Comparison of ENCODE assay signal across 21 cellular contexts in genomic region chr2:115574667-115575066, GRCh38.
"Had no signal": no experiment of that assay in that cellular context is flagged by ENCODE, and none has a peak within 500 bp of the region (broad histone marks: within the 10 kb centered on the region; RNA-seq: fewer than 3 reads in every experiment).

No MANE protein-coding gene starts in this region.

- H3K27me3 Mint-ChIP-seq: activated B cell treated with CpG ODN at 0.5 μM for 24 hours; activated CD4-positive, alpha-beta memory T cell treated with anti-CD3 and anti-CD28 coated beads for 36 hours; activated CD4-positive, alpha-beta T cell treated with anti-CD3 and anti-CD28 coated beads, Interleukin-2, amount 10 ng/mL, durations not matched to agents 7 days and 5 days; activated naive CD8-positive, alpha-beta T cell treated with anti-CD3 and anti-CD28 coated beads, Interleukin-2, amount 50 U/mL, for 24 hours; T-cell had no signal

- H3K36me3 Mint-ChIP-seq: activated CD4-positive, alpha-beta memory T cell treated with anti-CD3 and anti-CD28 coated beads for 36 hours; T-cell had no signal

- H3K27ac Mint-ChIP-seq: activated B cell treated with CpG ODN at 0.5 μM for 24 hours; activated CD4-positive, alpha-beta memory T cell treated with anti-CD3 and anti-CD28 coated beads for 36 hours; activated CD4-positive, alpha-beta T cell treated with anti-CD3 and anti-CD28 coated beads, Interleukin-2, amount 10 ng/mL, durations not matched to agents 7 days and 5 days; activated naive CD4-positive, alpha-beta T cell treated with anti-CD3 and anti-CD28 coated beads, Interleukin-2, amount 50 U/mL, for 72 hours; activated naive CD8-positive, alpha-beta T cell treated with anti-CD3 and anti-CD28 coated beads, Interleukin-2, amount 50 U/mL, for 24 hours; T-cell had no signal

- H3K27me3 ChIP-seq: ascending aorta, body of pancreas, Peyer's patch had no signal

- H3K36me3 ChIP-seq: ascending aorta, Peyer's patch had no signal

- H3K4me1 ChIP-seq: ascending aorta, body of pancreas, Peyer's patch had no signal

- H3K4me3 Mint-ChIP-seq: activated B cell treated with CpG ODN at 0.5 μM for 24 hours; activated CD4-positive, alpha-beta memory T cell treated with anti-CD3 and anti-CD28 coated beads for 36 hours; activated CD4-positive, alpha-beta T cell treated with anti-CD3 and anti-CD28 coated beads, Interleukin-2, amount 10 ng/mL, durations not matched to agents 7 days and 5 days; activated naive CD8-positive, alpha-beta T cell treated with anti-CD3 and anti-CD28 coated beads, Interleukin-2, amount 50 U/mL, for 24 hours; activated T-cell treated with anti-CD3 and anti-CD28 coated beads, Interleukin-2, amount 50 U/mL, for 4 hours; T-cell had no signal

- DNase-seq: activated B cell treated with CpG ODN at 0.5 μM for 24 hours; activated CD4-positive, alpha-beta memory T cell treated with anti-CD3 and anti-CD28 coated beads for 36 hours; activated CD4-positive, alpha-beta T cell treated with anti-CD3 and anti-CD28 coated beads for 1 hour; activated CD4-positive, alpha-beta T cell treated with anti-CD3 and anti-CD28 coated beads, Interleukin-2, amount 10 ng/mL, durations not matched to agents 7 days and 5 days; activated CD8-positive, alpha-beta memory T cell treated with anti-CD3 and anti-CD28 coated beads for 24 hours; activated effector memory CD4-positive, alpha-beta T cell treated with anti-CD3 and anti-CD28 coated beads, Interleukin-2, amount 50 U/mL, for 16 hours; activated naive CD4-positive, alpha-beta T cell treated with Interleukin-2 at 50 U/mL for 16 hours; activated naive CD8-positive, alpha-beta T cell treated with anti-CD3 and anti-CD28 coated beads, Interleukin-2, amount 50 U/mL, for 24 hours; activated T-cell treated with anti-CD3 and anti-CD28 coated beads, Interleukin-2, amount 50 U/mL, for 4 hours; amniotic stem cell; body of pancreas; central memory CD4-positive, alpha-beta T cell; NCI-H226; NCI-H526; Peyer's patch; SIG-M5; T-cell; T-helper 2 cell; T1000 had no signal

- H3K27ac ChIP-seq: ascending aorta, body of pancreas, Peyer's patch had no signal

- H3K9me3 ChIP-seq: ascending aorta, body of pancreas, Peyer's patch had no signal

- H3K4me1 Mint-ChIP-seq: activated B cell treated with CpG ODN at 0.5 μM for 24 hours; activated CD4-positive, alpha-beta T cell treated with anti-CD3 and anti-CD28 coated beads, Interleukin-2, amount 10 ng/mL, durations not matched to agents 7 days and 5 days; activated naive CD8-positive, alpha-beta T cell treated with anti-CD3 and anti-CD28 coated beads, Interleukin-2, amount 50 U/mL, for 24 hours; T-cell had no signal

- H3K4me3 ChIP-seq: ascending aorta, body of pancreas, Peyer's patch had no signal
